Comparison of ENCODE assay signal across 18 cellular contexts in the genomic region with DNA sequence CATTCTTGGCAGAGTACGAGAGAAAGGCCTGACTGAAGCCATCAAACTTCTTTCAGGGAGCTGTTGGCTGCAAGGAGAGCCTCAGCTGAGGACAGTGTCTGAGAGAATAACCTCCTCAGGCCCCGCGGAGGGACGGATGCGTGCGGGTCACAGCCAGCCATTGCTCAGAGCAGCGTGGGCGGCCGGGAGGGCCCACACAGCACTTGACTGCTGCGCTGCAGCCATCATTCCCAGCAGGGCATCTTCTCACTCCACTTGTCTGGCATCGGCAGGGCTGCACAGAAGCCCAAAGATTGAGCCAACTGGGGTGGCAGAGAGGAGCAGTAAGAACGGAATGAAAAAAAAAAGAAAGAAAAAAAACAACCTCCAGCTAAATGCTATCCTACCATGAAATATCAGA.
"Had no signal": no experiment of that assay in that cellular context is flagged by ENCODE, and none has a peak within 500 bp of the region (broad histone marks: within the 10 kb centered on the region; RNA-seq: fewer than 3 reads in every experiment).

No MANE protein-coding gene starts in this region.

- H3K9me3 ChIP-seq: colonic mucosa, neutrophil, SJSA1 had no signal

- DNase-seq: activated B cell treated with CpG ODN at 0.5 μM for 24 hours; activated CD4-positive, alpha-beta T cell treated with anti-CD3 and anti-CD28 coated beads for 48 hours; activated naive CD4-positive, alpha-beta T cell treated with anti-CD3 and anti-CD28 coated beads, Interleukin-2, amount 50 U/mL, for 16 hours; colonic mucosa; foreskin fibroblast; mammary epithelial cell; naive thymus-derived CD4-positive, alpha-beta T cell; small intestine; stimulated activated CD4-positive, alpha-beta T cell treated with anti-CD3 and anti-CD28 coated beads, Interleukin-4, amount 100 ng/mL, for 4 hours; stimulated activated CD8-positive, alpha-beta memory T cell treated with anti-CD3 and anti-CD28 coated beads, Interleukin-4, amount 100 ng/mL, for 48 hours; stimulated activated naive CD4-positive, alpha-beta T cell treated with Interleukin-2 at 50 U/mL for 16 hours; SW 1271; trophoblast cell had no signal

- H3K4me1 Mint-ChIP-seq: activated B cell treated with CpG ODN at 0.5 μM for 24 hours had no signal

- H3K27ac ChIP-seq: cardiac muscle cell, colonic mucosa, neutrophil, SJSA1 had no signal

- H3K4me3 ChIP-seq: cardiac muscle cell, colonic mucosa, SJSA1 had no signal

- H3K36me3 Mint-ChIP-seq: naive thymus-derived CD4-positive, alpha-beta T cell had no signal

- H3K9me3 Mint-ChIP-seq: activated B cell treated with CpG ODN at 0.5 μM for 24 hours; activated T-helper 17 cell treated with anti-CD3 and anti-CD28 coated beads, Interleukin-2, amount 50 U/mL, for 72 hours; naive thymus-derived CD4-positive, alpha-beta T cell; T-helper 2 cell treated with Interferon-gamma antibody and Interleukin-4, amounts not matched to agents 5 μg/mL and 100 μg/mL, for 36 hours had no signal

- H3K4me3 Mint-ChIP-seq: activated B cell treated with CpG ODN at 0.5 μM for 24 hours; activated T-helper 17 cell treated with anti-CD3 and anti-CD28 coated beads, Interleukin-2, amount 50 U/mL, for 72 hours; naive thymus-derived CD4-positive, alpha-beta T cell; T-helper 2 cell treated with Interferon-gamma antibody and Interleukin-4, amounts not matched to agents 5 μg/mL and 100 μg/mL, for 36 hours had no signal

- H3K27me3 ChIP-seq: cardiac muscle cell, colonic mucosa, neutrophil, SJSA1 had no signal

- H3K36me3 ChIP-seq: cardiac muscle cell, colonic mucosa, neutrophil, SJSA1 had no signal

- H3K27me3 Mint-ChIP-seq: activated T-helper 17 cell treated with anti-CD3 and anti-CD28 coated beads, Interleukin-2, amount 50 U/mL, for 72 hours had no signal

- H3K27ac Mint-ChIP-seq: activated B cell treated with CpG ODN at 0.5 μM for 24 hours; activated T-helper 17 cell treated with anti-CD3 and anti-CD28 coated beads, Interleukin-2, amount 50 U/mL, for 72 hours; naive thymus-derived CD4-positive, alpha-beta T cell; T-helper 2 cell treated with Interferon-gamma antibody and Interleukin-4, amounts not matched to agents 5 μg/mL and 100 μg/mL, for 36 hours had no signal

- ATAC-seq: activated T-helper 17 cell treated with anti-CD3 and anti-CD28 coated beads, Interleukin-2, amount 50 U/mL, for 72 hours; naive thymus-derived CD4-positive, alpha-beta T cell had no signal

- H3K4me1 ChIP-seq: colonic mucosa, SJSA1 had no signal
